Comparison of ENCODE assay signal across 1 cellular context in genomic region chr2:166625670-166626069, GRCh38.
TF ChIP-seq lines count a peak whose summit lies in the region.

No MANE protein-coding gene starts in this region.

TF ChIP-seq in IMR-90, 13 proteins besides CTCF, POLR2A, EP300 and RAD21 (continued from another document):
- TF ChIP-seq, protein P1, sequence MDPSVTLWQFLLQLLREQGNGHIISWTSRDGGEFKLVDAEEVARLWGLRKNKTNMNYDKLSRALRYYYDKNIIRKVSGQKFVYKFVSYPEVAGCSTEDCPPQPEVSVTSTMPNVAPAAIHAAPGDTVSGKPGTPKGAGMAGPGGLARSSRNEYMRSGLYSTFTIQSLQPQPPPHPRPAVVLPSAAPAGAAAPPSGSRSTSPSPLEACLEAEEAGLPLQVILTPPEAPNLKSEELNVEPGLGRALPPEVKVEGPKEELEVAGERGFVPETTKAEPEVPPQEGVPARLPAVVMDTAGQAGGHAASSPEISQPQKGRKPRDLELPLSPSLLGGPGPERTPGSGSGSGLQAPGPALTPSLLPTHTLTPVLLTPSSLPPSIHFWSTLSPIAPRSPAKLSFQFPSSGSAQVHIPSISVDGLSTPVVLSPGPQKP (IDR thresholded peaks at IDR 0.05; ENCODE audit: borderline replicate concordance, low read depth, low read length) = no peak
- TF ChIP-seq FOS (IDR thresholded peaks at IDR 0.05; ENCODE audit: low read depth, low read length) = no peak
